In genomic region chr4:33453436-33453835, GRCh38 we compare ENCODE assay signal across 30 cellular contexts.
"Had no signal": no experiment of that assay in that cellular context is flagged by ENCODE, and none has a peak within 500 bp of the region (broad histone marks: within the 10 kb centered on the region; RNA-seq: fewer than 3 reads in every experiment).

No MANE protein-coding gene starts in this region.

- H3K27me3 Mint-ChIP-seq: activated B cell treated with CpG ODN at 0.5 μM for 24 hours; activated CD8-positive, alpha-beta T cell treated with anti-CD3 and anti-CD28 coated beads for 36 hours; activated naive CD4-positive, alpha-beta T cell treated with anti-CD3 and anti-CD28 coated beads, Interleukin-2, amount 10 ng/mL, durations not matched to agents 7 days and 5 days; activated naive CD8-positive, alpha-beta T cell treated with anti-CD3 and anti-CD28 coated beads, Interleukin-2, amount 10 ng/mL, durations not matched to agents 7 days and 5 days; brain; central memory CD8-positive, alpha-beta T cell; dendritic cell treated with granulocyte-macrophage colony-stimulating factor and Interleukin-4, amounts not matched to agents 40 ng/mL and 50 ng/mL, for 4 days; T-helper 17 cell had no signal

- H3K36me3 Mint-ChIP-seq: activated naive CD4-positive, alpha-beta T cell treated with anti-CD3 and anti-CD28 coated beads, Interleukin-2, amount 10 ng/mL, durations not matched to agents 7 days and 5 days; activated naive CD4-positive, alpha-beta T cell treated with anti-CD3 and anti-CD28 coated beads, Interleukin-2, amount 50 U/mL, for 72 hours; activated naive CD8-positive, alpha-beta T cell treated with anti-CD3 and anti-CD28 coated beads, Interleukin-2, amount 10 ng/mL, durations not matched to agents 7 days and 5 days; brain had no signal

- ATAC-seq: activated CD4-positive, CD25-positive, alpha-beta regulatory T cell treated with anti-CD3 and anti-CD28 coated beads, Interleukin-2, amount 50 U/mL, for 24 hours; activated CD8-positive, alpha-beta T cell treated with anti-CD3 and anti-CD28 coated beads for 36 hours; activated naive CD4-positive, alpha-beta T cell treated with anti-CD3 and anti-CD28 coated beads, Interleukin-2, amount 50 U/mL, for 72 hours; T-helper 17 cell had no signal

- DNase-seq: activated B cell treated with CpG ODN at 0.5 μM for 24 hours; activated CD4-positive, alpha-beta T cell treated with anti-CD3 and anti-CD28 coated beads for 48 hours; activated CD4-positive, alpha-beta T cell treated with anti-CD3 and anti-CD28 coated beads, Interleukin-2, amount 50 U/mL, for 1 hour; activated CD4-positive, alpha-beta T cell treated with anti-CD3 and anti-CD28 coated beads, Interleukin-2, amount 50 U/mL, for 48 hours; activated CD8-positive, alpha-beta memory T cell treated with anti-CD3 and anti-CD28 coated beads for 24 hours; activated CD8-positive, alpha-beta T cell treated with anti-CD3 and anti-CD28 coated beads for 36 hours; activated gamma-delta T cell; activated naive CD4-positive, alpha-beta T cell; activated naive CD4-positive, alpha-beta T cell treated with anti-CD3 and anti-CD28 coated beads, Interleukin-2, amount 10 ng/mL, durations not matched to agents 7 days and 5 days; activated naive CD8-positive, alpha-beta T cell treated with anti-CD3 and anti-CD28 coated beads, Interleukin-2, amount 10 ng/mL, durations not matched to agents 7 days and 5 days; activated T-cell treated with anti-CD3 and anti-CD28 coated beads, Interleukin-2, amount 50 U/mL, for 48 hours; dorsolateral prefrontal cortex; effector memory CD4-positive, alpha-beta T cell; esophagus squamous epithelium; head of caudate nucleus; T-helper 1 cell; T-helper 17 cell; T1000; WERI-Rb-1 had no signal

- H3K4me3 ChIP-seq: ascending aorta, breast epithelium, coronary artery, dorsolateral prefrontal cortex, esophagus squamous epithelium had no signal

- H3K9me3 ChIP-seq: ascending aorta, breast epithelium had no signal

- H3K36me3 ChIP-seq: ascending aorta, breast epithelium, esophagus squamous epithelium, WERI-Rb-1 had no signal

- H3K27me3 ChIP-seq: ascending aorta, breast epithelium, dorsolateral prefrontal cortex, esophagus squamous epithelium had no signal

- H3K4me1 ChIP-seq: ascending aorta, breast epithelium, esophagus squamous epithelium had no signal

- H3K27ac ChIP-seq: ascending aorta, breast epithelium, coronary artery, dorsolateral prefrontal cortex, esophagus squamous epithelium, WERI-Rb-1 had no signal

- H3K27ac Mint-ChIP-seq: activated B cell treated with CpG ODN at 0.5 μM for 24 hours; activated CD8-positive, alpha-beta T cell treated with anti-CD3 and anti-CD28 coated beads for 36 hours; activated naive CD4-positive, alpha-beta T cell treated with anti-CD3 and anti-CD28 coated beads, Interleukin-2, amount 10 ng/mL, durations not matched to agents 7 days and 5 days; activated naive CD4-positive, alpha-beta T cell treated with anti-CD3 and anti-CD28 coated beads, Interleukin-2, amount 50 U/mL, for 72 hours; activated naive CD8-positive, alpha-beta T cell treated with anti-CD3 and anti-CD28 coated beads, Interleukin-2, amount 10 ng/mL, durations not matched to agents 7 days and 5 days; activated T-helper 1 cell treated with anti-CD3 and anti-CD28 coated beads, Interleukin-12 subunit alpha, Interleukin-12 subunit beta, Interleukin-2, Interleukin-4 antibody, amounts not matched to agents 30 ng/mL and 10 ng/mL and 1 ng/mL, durations not matched to agents 14 hours and 24 hours and 36 hours; brain; dendritic cell treated with granulocyte-macrophage colony-stimulating factor and Interleukin-4, amounts not matched to agents 40 ng/mL and 50 ng/mL, for 4 days; T-helper 17 cell; T-helper 2 cell treated with Interferon-gamma antibody and Interleukin-4, amounts not matched to agents 5 μg/mL and 100 μg/mL, for 36 hours had no signal

- H3K4me3 Mint-ChIP-seq: activated B cell treated with CpG ODN at 0.5 μM for 24 hours; activated CD8-positive, alpha-beta T cell treated with anti-CD3 and anti-CD28 coated beads for 36 hours; activated naive CD4-positive, alpha-beta T cell treated with anti-CD3 and anti-CD28 coated beads, Interleukin-2, amount 10 ng/mL, durations not matched to agents 7 days and 5 days; activated naive CD8-positive, alpha-beta T cell treated with anti-CD3 and anti-CD28 coated beads, Interleukin-2, amount 10 ng/mL, durations not matched to agents 7 days and 5 days; activated T-helper 1 cell treated with anti-CD3 and anti-CD28 coated beads, Interleukin-12 subunit alpha, Interleukin-12 subunit beta, Interleukin-2, Interleukin-4 antibody, amounts not matched to agents 30 ng/mL and 10 ng/mL and 1 ng/mL, durations not matched to agents 14 hours and 24 hours and 36 hours; brain; central memory CD8-positive, alpha-beta T cell; dendritic cell treated with granulocyte-macrophage colony-stimulating factor and Interleukin-4, amounts not matched to agents 40 ng/mL and 50 ng/mL, for 4 days; T-helper 17 cell; T-helper 2 cell treated with Interferon-gamma antibody and Interleukin-4, amounts not matched to agents 5 μg/mL and 100 μg/mL, for 36 hours had no signal

- H3K4me1 Mint-ChIP-seq: activated B cell treated with CpG ODN at 0.5 μM for 24 hours; activated naive CD4-positive, alpha-beta T cell treated with anti-CD3 and anti-CD28 coated beads, Interleukin-2, amount 10 ng/mL, durations not matched to agents 7 days and 5 days; activated naive CD8-positive, alpha-beta T cell treated with anti-CD3 and anti-CD28 coated beads, Interleukin-2, amount 10 ng/mL, durations not matched to agents 7 days and 5 days; central memory CD8-positive, alpha-beta T cell; T-helper 17 cell had no signal

- FAIRE-seq: frontal cortex had no signal
